8 cellular contexts compared by ENCODE assay signal in the genomic region with DNA sequence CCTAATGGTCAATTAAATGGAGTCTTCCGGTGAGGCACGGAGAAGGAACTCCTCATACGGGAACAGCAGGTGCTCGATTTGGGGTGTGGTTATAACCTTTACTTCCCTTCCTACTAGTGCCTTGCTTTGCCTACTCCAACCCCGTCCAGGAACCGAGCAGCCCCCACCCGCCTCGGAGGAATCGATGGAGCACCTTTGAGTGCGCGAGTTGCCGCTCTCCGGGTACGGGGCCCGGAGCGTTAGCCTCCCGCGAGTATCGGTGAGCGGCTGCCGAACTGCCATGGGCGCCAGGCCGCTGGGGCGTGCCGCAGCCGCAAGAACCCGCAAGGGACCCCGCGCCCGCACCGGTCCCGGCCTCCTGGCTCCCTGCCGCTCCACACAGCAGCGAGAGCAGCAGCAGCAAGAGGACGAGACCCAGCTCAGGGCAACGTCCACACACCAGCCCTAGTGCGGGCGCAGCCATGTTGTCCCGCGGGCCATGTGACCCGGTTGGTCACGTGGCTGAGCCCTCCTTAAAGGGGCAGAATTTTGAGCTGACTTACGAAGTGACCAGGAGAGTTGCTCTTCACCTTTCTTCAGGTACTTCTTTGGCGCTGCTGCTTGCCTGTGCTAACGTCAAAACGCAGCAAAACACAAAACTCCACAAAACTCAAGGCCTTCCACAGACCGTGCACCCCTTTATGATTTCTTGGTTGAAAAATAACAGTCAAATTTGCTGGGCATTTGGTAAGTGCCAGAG. TPM values are rescaled to one million over a fixed set of nuclear protein-coding genes. Genes with fewer than 3 reads are reported as not detected.
DNase-seq lines count a peak whose midpoint lies in the region; ATAC-seq, FAIRE-seq and TF ChIP-seq lines count a peak whose summit lies in the region.

TSS of gene SUMF1 (minus strand) at position 487 of the 739 bp plus-strand sequence. CDS start at position 463, 24 bp downstream.

- peak; percentile 95 for DNase-seq in GM03348 (ENCODE audit: low spot score)
- DNase-seq in H54 (ENCODE audit: insufficient read length, low spot score), result peak; percentile 74
- peak; percentile 83 for DNase-seq in LoVo (ENCODE audit: low spot score)
- DNase-seq in activated naive CD8-positive, alpha-beta T cell treated with anti-CD3 and anti-CD28 coated beads, Interleukin-2, amount 50 U/mL, for 24 hours, result peak; percentile 80
- DNase-seq in Right ventricle myocardium superior, result peak; percentile 89
- peak; percentile 68 to 90 (median 78) for DNase-seq in pancreas

- H3K4me1 Mint-ChIP-seq in activated naive CD8-positive, alpha-beta T cell treated with anti-CD3 and anti-CD28 coated beads, Interleukin-2, amount 50 U/mL, for 24 hours, result peaks cover 23% of the 10 kb centered on the region

- peak within 1 kb of the TSS; percentile 93 for H3K4me3 ChIP-seq in SU-DHL-6 (ENCODE audit: insufficient read depth, low read length, poor library complexity, severe bottlenecking)
- H3K4me3 ChIP-seq in pancreas, result peak within 1 kb of the TSS; percentile 80 to 99 (median 96)
- H3K4me3 ChIP-seq in thymus (ENCODE audit: low read length), result peak within 1 kb of the TSS; percentile 99

- H4K20me1 ChIP-seq in SU-DHL-6 (ENCODE audit: low read depth, low read length), result no peaks in the 10 kb centered on the region

- peak within 1 kb of the TSS; percentile 77 for H3K9ac ChIP-seq in SU-DHL-6 (ENCODE audit: low read length)

- H3K36me3 ChIP-seq in SU-DHL-6 (ENCODE audit: low read length), result no peaks in the 10 kb centered on the region
- H3K36me3 ChIP-seq in pancreas, result no peaks in the 10 kb centered on the region
- H3K36me3 ChIP-seq in thymus (ENCODE audit: control insufficient read depth, insufficient read depth), result no peaks in the 10 kb centered on the region

- no peaks in the 10 kb centered on the region for H3K9me2 ChIP-seq in SU-DHL-6 (replicated peaks; ENCODE audit: insufficient read depth, low read length)

- no peaks in the 10 kb centered on the region for H3K36me3 Mint-ChIP-seq in activated naive CD8-positive, alpha-beta T cell treated with anti-CD3 and anti-CD28 coated beads, Interleukin-2, amount 50 U/mL, for 24 hours (ENCODE audit: low read depth)

- H3K9me3 Mint-ChIP-seq in activated naive CD8-positive, alpha-beta T cell treated with anti-CD3 and anti-CD28 coated beads, Interleukin-2, amount 50 U/mL, for 24 hours, result no peaks in the 10 kb centered on the region

- H3K4me1 ChIP-seq in pancreas (peaks cover 0 to 17% (median 2%) of the 10 kb centered on the region in 3 donors), thymus (ENCODE audit: control insufficient read depth, insufficient read depth, low read length) (peaks cover 5% of the 10 kb centered on the region)

- peak within 1 kb of the TSS; percentile 90 for H3K4me3 Mint-ChIP-seq in activated naive CD8-positive, alpha-beta T cell treated with anti-CD3 and anti-CD28 coated beads, Interleukin-2, amount 50 U/mL, for 24 hours

- H3K27ac Mint-ChIP-seq in activated naive CD8-positive, alpha-beta T cell treated with anti-CD3 and anti-CD28 coated beads, Interleukin-2, amount 50 U/mL, for 24 hours, result peak within 1 kb of the TSS; percentile 93

- WGBS in pancreas, 2 donors, result 0% methylated on average over 47 of the region's 47 CpGs
- 2% methylated on average over 47 of the region's 47 CpGs for WGBS in thymus

- H3K27me3 Mint-ChIP-seq in activated naive CD8-positive, alpha-beta T cell treated with anti-CD3 and anti-CD28 coated beads, Interleukin-2, amount 50 U/mL, for 24 hours, result no peaks in the 10 kb centered on the region

- FAIRE-seq in H54 (lab: Jason Lieb, UNC) (peak; percentile 80), pancreas (lab: Jason Lieb, UNC) (no peak)

- TF ChIP-seq CTCF in SU-DHL-6 (IDR thresholded peaks at IDR 0.05; ENCODE audit: insufficient read depth, low read length, poor library complexity, severe bottlenecking) (no peak), pancreas (IDR thresholded peaks at IDR 0.05) (no peak)

- peak; percentile 63 for TF ChIP-seq POLR2A in H54 (IDR thresholded peaks at IDR 0.05; ENCODE audit: low read depth, low read length)

- peak within 1 kb of the TSS; percentile 95 for H3K4me2 ChIP-seq in SU-DHL-6 (ENCODE audit: low read depth, low read length, poor library complexity, severe bottlenecking)

- ATAC-seq in activated naive CD8-positive, alpha-beta T cell treated with anti-CD3 and anti-CD28 coated beads, Interleukin-2, amount 50 U/mL, for 24 hours, result peak; percentile 96
- peak; percentile 99 for ATAC-seq in Right ventricle myocardium superior (ENCODE audit: poor library complexity)
- ATAC-seq in pancreas, result peak; percentile 94 to 98 (median 98)

- H3K79me2 ChIP-seq in SU-DHL-6 (ENCODE audit: insufficient read depth, low read length), result peaks cover 4% of the 10 kb centered on the region; the same call in 1 of the 2 replicates

- H3K9me3 ChIP-seq in SU-DHL-6 (ENCODE audit: insufficient read depth, low read length) (no peaks in the 10 kb centered on the region), pancreas (no peaks in the 10 kb centered on the region), thymus (ENCODE audit: control insufficient read depth) (no peaks in the 10 kb centered on the region)

- H2AFZ ChIP-seq in SU-DHL-6 (ENCODE audit: low read depth, low read length, severe bottlenecking), result peak within 1 kb of the TSS; percentile 99

- H3K27ac ChIP-seq in SU-DHL-6 (ENCODE audit: low read depth, low read length) (no peak within 1 kb of the TSS), pancreas (peak within 1 kb of the TSS; percentile 72 to 92 (median 80)), thymus (ENCODE audit: low read depth) (peak within 1 kb of the TSS; percentile 96)

- H3F3A ChIP-seq in SU-DHL-6 (ENCODE audit: insufficient read depth), result no peaks in the 10 kb centered on the region

- intact Hi-C loops in Right ventricle myocardium superior (cut with DNase I), result loop anchor here (5.0 kb wide), 1 partner anchor 165 kb away; no protein-coding TSS in a partner anchor
- intact Hi-C loops in pancreas (cut with DNase I), result no loop called here

- H3K27me3 ChIP-seq in SU-DHL-6 (ENCODE audit: low read length) (no peaks in the 10 kb centered on the region), pancreas (no peaks in the 10 kb centered on the region), thymus (ENCODE audit: control insufficient read depth, insufficient read depth) (no peaks in the 10 kb centered on the region)

RNA-seq across cellular contexts. Expression of gene SUMF1, which starts in this region (rescaled TPM):
- total RNA-seq in Right ventricle myocardium superior (7.6 TPM), pancreas (10 to 100 TPM; 10.3 to 25.8 (median 12.6) TPM)
- polyA plus RNA-seq in pancreas (10 to 100 TPM in 1 of 2 donors, 1 to 10 TPM in 1; 7.1 to 15.5 TPM), thymus (14.1 TPM)
